15 cellular contexts compared by ENCODE assay signal in genomic region chr5:112640495-112640894, GRCh38.
DNase-seq lines count a peak whose midpoint lies in the region; ATAC-seq and TF ChIP-seq lines count a peak whose summit lies in the region.
"Had no signal": no experiment of that assay in that cellular context is flagged by ENCODE, and none has a peak within 500 bp of the region (broad histone marks: within the 10 kb centered on the region; RNA-seq: fewer than 3 reads in every experiment).

No MANE protein-coding gene starts in this region.

- H3K27ac Mint-ChIP-seq in GM23338 (no peak overlapping the region), neural crest cell (ENCODE audit: unreplicated experiment) (peak overlapping the region; percentile 92)
- H3K27ac Mint-ChIP-seq: CD8-positive, alpha-beta memory T cell had no signal

- H3F3A ChIP-seq in GM23338 (replicated peaks; ENCODE audit: low read depth): no peaks in the 10 kb centered on the region

- TF ChIP-seq CTCF in GM23338 (conservative IDR thresholded peaks at IDR 0.05; ENCODE audit: low read depth in 2 of 2) (no peak), neural crest cell (conservative IDR thresholded peaks at IDR 0.05) (no peak), upper lobe of right lung (IDR thresholded peaks at IDR 0.05) (no peak), breast epithelium (IDR thresholded peaks at IDR 0.05) (no peak)

- no peaks in the 10 kb centered on the region for H3K4me1 Mint-ChIP-seq in GM23338
- H3K4me1 Mint-ChIP-seq in neural crest cell: peaks cover 11% of the 10 kb centered on the region
- H3K4me1 Mint-ChIP-seq: CD8-positive, alpha-beta memory T cell had no signal

- H3K9me3 ChIP-seq in upper lobe of right lung (no peaks in the 10 kb centered on the region), breast epithelium (no peaks in the 10 kb centered on the region)
- H3K9me3 ChIP-seq: BLaER1 treated with 17β-estradiol and CSF1 and Interleukin-3, amounts not matched to agents 10 nM and 100 nM had no signal

- no peaks in the 10 kb centered on the region for H3K9me3 Mint-ChIP-seq in GM23338
- no peaks in the 10 kb centered on the region for H3K9me3 Mint-ChIP-seq in neural crest cell
- H3K9me3 Mint-ChIP-seq: CD8-positive, alpha-beta memory T cell had no signal

- H3K27ac ChIP-seq in GM23338 (ENCODE audit: low read depth) (no peak overlapping the region), upper lobe of right lung (no peak overlapping the region), breast epithelium (no peak overlapping the region)
- H3K27ac ChIP-seq: BLaER1 treated with 17β-estradiol and CSF1 and Interleukin-3, amounts not matched to agents 10 nM and 100 nM; KMS-11 had no signal

- H3K9me2 ChIP-seq in GM23338 (ENCODE audit: insufficient read depth): no peaks in the 10 kb centered on the region

- no peak for TF ChIP-seq POLR2A in breast epithelium (IDR thresholded peaks at IDR 0.05)

- peak; percentile 20 for DNase-seq in GM23338 (ENCODE audit: low spot score)
- peak; percentile 40 for DNase-seq in dedifferentiated amniotic fluid mesenchymal stem cell (ENCODE audit: extremely low spot score)
- no peak for DNase-seq in neural crest cell (ENCODE audit: low read depth, low spot score)
- no peak for DNase-seq in upper lobe of right lung
- DNase-seq in breast epithelium (ENCODE audit: low spot score in 2 of 2): no peak
- DNase-seq in NCI-H1105 treated with DMSO at 0.1 percent for 48 hours (lab: John Stamatoyannopoulos, UW): no peak
- DNase-seq: CD8-positive, alpha-beta memory T cell; NCI-H1048; NCI-H146; NCI-H2081; NCI-H2227 treated with DMSO at 0.1 percent for 48 hours; NCI-H524 had no signal

- peak overlapping the region; percentile 38 for H2AFZ ChIP-seq in GM23338

- H3K36me3 Mint-ChIP-seq in GM23338 (ENCODE audit: low read depth) (no peaks in the 10 kb centered on the region), neural crest cell (ENCODE audit: low read depth) (no peaks in the 10 kb centered on the region)
- H3K36me3 Mint-ChIP-seq: CD8-positive, alpha-beta memory T cell had no signal

- no peak overlapping the region for H3K4me2 ChIP-seq in GM23338
- H3K4me2 ChIP-seq: KMS-11 had no signal

- H3K4me3 Mint-ChIP-seq in GM23338: no peak overlapping the region
- no peak overlapping the region for H3K4me3 Mint-ChIP-seq in neural crest cell
- H3K4me3 Mint-ChIP-seq: CD8-positive, alpha-beta memory T cell had no signal

- H3K79me2 ChIP-seq in GM23338 (replicated peaks; ENCODE audit: insufficient read depth): no peaks in the 10 kb centered on the region

- intact Hi-C loops in upper lobe of right lung (cut with DNase I): no loop called here
- intact Hi-C loops in breast epithelium (cut with DNase I; ENCODE audit: low total_unique reads): no loop called here

- H3K27me3 Mint-ChIP-seq in GM23338 (ENCODE audit: insufficient read depth, low read depth, poor library complexity) (peaks cover under 1% of the 10 kb centered on the region), neural crest cell (ENCODE audit: low read depth) (no peaks in the 10 kb centered on the region)

- H3K4me3 ChIP-seq in GM23338 (no peak overlapping the region), upper lobe of right lung (no peak overlapping the region), breast epithelium (no peak overlapping the region)
- H3K4me3 ChIP-seq: BLaER1 treated with 17β-estradiol and CSF1 and Interleukin-3, amounts not matched to agents 10 nM and 100 nM had no signal

- H3K36me3 ChIP-seq in GM23338 (ENCODE audit: insufficient read depth): no peaks in the 10 kb centered on the region
- H3K36me3 ChIP-seq in upper lobe of right lung: no peaks in the 10 kb centered on the region
- H3K36me3 ChIP-seq in breast epithelium: no peaks in the 10 kb centered on the region
- H3K36me3 ChIP-seq: BLaER1 treated with 17β-estradiol and CSF1 and Interleukin-3, amounts not matched to agents 10 nM and 100 nM had no signal

- H3K4me1 ChIP-seq in GM23338 (ENCODE audit: insufficient read depth): no peaks in the 10 kb centered on the region
- no peaks in the 10 kb centered on the region for H3K4me1 ChIP-seq in upper lobe of right lung
- H3K4me1 ChIP-seq in breast epithelium: no peaks in the 10 kb centered on the region

- no peak for ATAC-seq in GM23338
- no peak for ATAC-seq in upper lobe of right lung
- ATAC-seq in HG03378 (IDR thresholded peaks at IDR 0.05; ENCODE audit: unreplicated experiment): no peak

- H4K20me1 ChIP-seq in GM23338 (replicated peaks; ENCODE audit: insufficient read depth): no peaks in the 10 kb centered on the region
- H4K20me1 ChIP-seq: BLaER1 treated with 17β-estradiol and CSF1 and Interleukin-3, amounts not matched to agents 10 nM and 100 nM had no signal

- H3K27me3 ChIP-seq in GM23338 (ENCODE audit: insufficient read depth): no peaks in the 10 kb centered on the region
- H3K27me3 ChIP-seq in upper lobe of right lung: no peaks in the 10 kb centered on the region
- no peaks in the 10 kb centered on the region for H3K27me3 ChIP-seq in breast epithelium
- H3K27me3 ChIP-seq: BLaER1 treated with 17β-estradiol and CSF1 and Interleukin-3, amounts not matched to agents 10 nM and 100 nM had no signal

TF ChIP-seq in GM23338, 12 proteins besides CTCF, POLR2A, EP300 and RAD21 (continues in another document):
- no peak for TF ChIP-seq STAT1 (IDR thresholded peaks at IDR 0.05; ENCODE audit: unreplicated experiment)
- TF ChIP-seq NANOG (IDR thresholded peaks at IDR 0.05; ENCODE audit: borderline replicate concordance): no peak
- TF ChIP-seq EZH2 (IDR thresholded peaks at IDR 0.05; ENCODE audit: low read depth, unreplicated experiment): no peak
- no peak for TF ChIP-seq EZH2phosphoT487 (IDR thresholded peaks at IDR 0.05; ENCODE audit: unreplicated experiment)
- TF ChIP-seq JUNB (IDR thresholded peaks at IDR 0.05; ENCODE audit: unreplicated experiment): no peak
- TF ChIP-seq ZNF331 (CRISPR knock-in tag; IDR thresholded peaks at IDR 0.05; ENCODE audit: low read depth): no peak
- TF ChIP-seq ZNF462 (CRISPR knock-in tag; IDR thresholded peaks at IDR 0.05): no peak
- no peak for TF ChIP-seq CREB1 (CRISPR knock-in tag; IDR thresholded peaks at IDR 0.05; ENCODE audit: low read depth)

Comparison
In these comparisons a context has a peak if more than half of its experiments do, and no peak if none do; other contexts are left out.
1. DNase-seq: peak in GM23338 (single experiment) and dedifferentiated amniotic fluid mesenchymal stem cell (single experiment); none in neural crest cell (single experiment), upper lobe of right lung (single experiment), breast epithelium (0 of 2) and NCI-H1105 treated with DMSO at 0.1 percent for 48 hours (single experiment).